8 cellular contexts compared by ENCODE assay signal in the genomic region with DNA sequence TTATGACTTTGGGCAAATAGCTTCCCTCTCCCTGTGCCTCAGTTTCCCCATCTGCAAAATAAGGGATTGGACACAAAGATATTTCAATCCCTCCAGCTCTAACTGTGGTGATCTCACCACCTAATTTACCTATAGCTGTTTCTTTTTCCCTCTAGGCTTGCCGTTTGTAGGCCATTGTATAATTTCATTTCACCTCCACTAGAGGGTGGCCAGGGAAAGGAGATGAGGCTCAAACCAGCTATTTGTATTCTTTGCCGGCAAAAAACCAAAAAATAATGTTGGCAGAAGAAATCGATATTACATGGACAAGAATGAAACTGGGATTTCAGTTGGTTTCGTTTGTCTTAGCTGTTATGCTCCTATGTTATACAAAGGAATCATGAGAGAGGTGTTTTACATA. TPM values are rescaled to one million over a fixed set of nuclear protein-coding genes. Genes with fewer than 3 reads are reported as not detected.
DNase-seq lines count a peak whose midpoint lies in the region; ATAC-seq, FAIRE-seq and TF ChIP-seq lines count a peak whose summit lies in the region.

No MANE protein-coding gene starts in this region.

- H3K4me1 ChIP-seq in OCI-LY7 (ENCODE audit: insufficient read depth, low read length, poor library complexity, severe bottlenecking) (no peaks in the 10 kb centered on the region), mesenchymal stem cell (ENCODE audit: control insufficient read depth, insufficient read depth, low read depth, low read length) (no peaks in the 10 kb centered on the region)

- no peak overlapping the region for H3K14ac ChIP-seq in mesenchymal stem cell (ENCODE audit: low read length in 2 of 2)

- no peak overlapping the region for H2AK5ac ChIP-seq in mesenchymal stem cell (ENCODE audit: low read length, severe bottlenecking)

- H3K27me3 ChIP-seq in HL-60 (ENCODE audit: insufficient read depth, poor library complexity, severe bottlenecking) (no peaks in the 10 kb centered on the region), mesenchymal stem cell (ENCODE audit: control insufficient read depth in 1 of 2, insufficient read depth in 1 of 2, low read length in 2 of 2) (no peaks in the 10 kb centered on the region)

- H2BK15ac ChIP-seq in mesenchymal stem cell (ENCODE audit: low read depth, poor library complexity, severe bottlenecking), result no peak overlapping the region

- H4K91ac ChIP-seq in mesenchymal stem cell (ENCODE audit: low read length), result no peak overlapping the region

- CTCF ChIA-PET in OCI-LY7 (lab: Charles Lee; ENCODE audit: unreplicated experiment), result interaction anchor here (0.6 to 0.7 kb wide), 2 partner anchors 37 to 139 kb away, joined by 3 read pairs; no protein-coding TSS in a partner anchor

- no peaks in the 10 kb centered on the region for H3K79me2 ChIP-seq in OCI-LY7 (ENCODE audit: insufficient read depth, low read depth, low read length)

- DNase-seq in ACHN (peak; percentile 38), HL-60 (ENCODE audit: low read depth in 1 of 2, low spot score in 1 of 2) (peak; percentile 5 to 21), OCI-LY7 (ENCODE audit: low spot score) (peak; percentile 45), cerebellar cortex (ENCODE audit: low spot score) (peak; percentile 36), mesenchymal stem cell (peak; percentile 44), Right ventricle myocardium inferior (ENCODE audit: missing footprints) (no peak)

- 17% methylated on average over 1 of the region's 4 CpGs for WGBS in mesenchymal stem cell

- no peaks in the 10 kb centered on the region for H4K20me1 ChIP-seq in OCI-LY7 (ENCODE audit: insufficient read depth, low read length)

- H2BK12ac ChIP-seq in mesenchymal stem cell (ENCODE audit: low read length in 2 of 2), result no peak overlapping the region

- no peak for ATAC-seq in HG03565 (IDR thresholded peaks at IDR 0.05; ENCODE audit: unreplicated experiment)
- no peak for ATAC-seq in Right ventricle myocardium inferior

- H3K27ac ChIP-seq in HL-60 (replicated peaks) (no peak overlapping the region), OCI-LY7 (ENCODE audit: low read depth, low read length, poor library complexity, severe bottlenecking) (no peak overlapping the region), mesenchymal stem cell (ENCODE audit: low read length, poor library complexity, severe bottlenecking) (no peak overlapping the region)

- POLR2A ChIA-PET in OCI-LY7 (lab: Charles Lee), result no interaction called here

- H3K9me2 ChIP-seq in OCI-LY7 (ENCODE audit: insufficient read depth, low read length), result no peaks in the 10 kb centered on the region

- H3K4me2 ChIP-seq in OCI-LY7 (ENCODE audit: low read length) (no peak overlapping the region), mesenchymal stem cell (ENCODE audit: low read length, poor library complexity, severe bottlenecking) (no peak overlapping the region)

- no peak overlapping the region for H4K8ac ChIP-seq in mesenchymal stem cell (ENCODE audit: low read length)

- no peak overlapping the region for H3K9ac ChIP-seq in mesenchymal stem cell (ENCODE audit: low read length)

- H3K4me3 ChIP-seq in HL-60 (replicated peaks; ENCODE audit: insufficient read depth, low read length) (no peak overlapping the region), OCI-LY7 (ENCODE audit: low read depth, low read length, poor library complexity, severe bottlenecking) (no peak overlapping the region), mesenchymal stem cell (ENCODE audit: insufficient read depth in 1 of 2, low read depth in 1 of 2, low read length in 2 of 2) (no peak overlapping the region)

- no peak overlapping the region for H3K4ac ChIP-seq in mesenchymal stem cell (ENCODE audit: low read depth in 1 of 2, low read length in 2 of 2)

- no peak overlapping the region for H2BK120ac ChIP-seq in mesenchymal stem cell (ENCODE audit: low read depth, low read length)

- in situ Hi-C loops in ACHN (cut with HindIII; ENCODE audit: low pct_ligation_motif_present, low pct_unique_long_range_greater_than_20kb, low sequenced_read_pairs), result no loop called here

- no peaks in the 10 kb centered on the region for H3K36me3 ChIP-seq in OCI-LY7 (ENCODE audit: insufficient read depth, low read length)
- peaks cover 0 to under 1% of the 10 kb centered on the region in 2 experiments for H3K36me3 ChIP-seq in mesenchymal stem cell (ENCODE audit: control insufficient read depth in 1 of 2, insufficient read depth in 2 of 2, low read depth in 1 of 2, low read length in 2 of 2)

- intact Hi-C loops in OCI-LY7 (cut with micrococcal nuclease; ENCODE audit: unreplicated experiment) (loop anchor here (1.0 to 2.0 kb wide), 2 partner anchors 142 to 347 kb away; no protein-coding TSS in a partner anchor), Right ventricle myocardium inferior (cut with DNase I) (no loop called here)

- H3K23ac ChIP-seq in mesenchymal stem cell (ENCODE audit: low read length in 2 of 2), result no peak overlapping the region

- no peaks in the 10 kb centered on the region for H3K9me3 ChIP-seq in OCI-LY7 (ENCODE audit: low read length)
- no peaks in the 10 kb centered on the region for H3K9me3 ChIP-seq in mesenchymal stem cell (ENCODE audit: control insufficient read depth, low read length)

- H3K79me1 ChIP-seq in mesenchymal stem cell (replicated peaks; ENCODE audit: low read length, poor library complexity, severe bottlenecking), result no peaks in the 10 kb centered on the region

- TF ChIP-seq CTCF in HL-60 (IDR thresholded peaks at IDR 0.05; ENCODE audit: insufficient read depth, low read length) (peak; percentile 13), OCI-LY7 (conservative IDR thresholded peaks at IDR 0.05; ENCODE audit: low read length) (peak; percentile 78)

- no peak overlapping the region for H2AFZ ChIP-seq in OCI-LY7 (ENCODE audit: low read length)
- no peak overlapping the region for H2AFZ ChIP-seq in mesenchymal stem cell (ENCODE audit: low read depth, low read length)

- H2BK5ac ChIP-seq in mesenchymal stem cell (ENCODE audit: low read depth, low read length, poor library complexity, severe bottlenecking), result no peak overlapping the region

- no TSS peak for BruUV-seq in OCI-LY7 (replicated peaks; lab: Mats Ljungman, UMichigan)

- peak; percentile 11 for FAIRE-seq in G401.6 (lab: Jason Lieb, UNC)

- H3K18ac ChIP-seq in mesenchymal stem cell (ENCODE audit: low read depth in 1 of 2, low read length in 2 of 2), result no peak overlapping the region

RNA-seq across cellular contexts. Expression of a gene that starts 36.1 kb away (rescaled TPM):
- 24.9 and 27.0 TPM in 2 replicates for total RNA-seq in OCI-LY7 (2014; rRNA removed; shearing (Covaris generic))
- total RNA-seq in OCI-LY7 (2022) (34.7 and 37.1 TPM in 2 replicates), Right ventricle myocardium inferior (6.9 TPM)
- 9.6 TPM for polyA plus RNA-seq in mesenchymal stem cell (2013, experiment 1 of 2)
- 9.6 TPM for polyA plus RNA-seq in mesenchymal stem cell (2013, experiment 2 of 2)
